ENCODE assay signal across 6 cellular contexts in genomic region chr19:54188224-54188871, GRCh38. TPM values are rescaled to one million over a fixed set of nuclear protein-coding genes. Genes with fewer than 3 reads are reported as not detected.
DNase-seq lines count a peak whose midpoint lies in the region; ATAC-seq and TF ChIP-seq lines count a peak whose summit lies in the region.

No MANE protein-coding gene starts in this region.

- no peaks in the 10 kb centered on the region for H4K20me1 ChIP-seq in SK-N-SH (ENCODE audit: insufficient read depth)

- peak overlapping the region; percentile 92 for H3K9ac ChIP-seq in SK-N-SH

- 6% methylated on average over 7 of the region's 12 CpGs for WGBS in SK-N-SH (ENCODE audit: low lambda C conversion rate)

- H3K27me3 ChIP-seq in SK-N-SH (ENCODE audit: insufficient read depth) (no peaks in the 10 kb centered on the region), gastrocnemius medialis (no peaks in the 10 kb centered on the region)
- H3K27me3 ChIP-seq in effector memory CD4-positive, alpha-beta T cell (replicated peaks; ENCODE audit: control insufficient read depth, insufficient read depth, low read length, poor library complexity, severe bottlenecking), result no peaks in the 10 kb centered on the region

- H3K4me1 ChIP-seq in SK-N-SH (ENCODE audit: control insufficient read depth in 1 of 2, insufficient read depth in 2 of 2, low read depth in 1 of 2, low read length in 1 of 2), result peaks cover 0 to 15% of the 10 kb centered on the region in 2 experiments; a peak in 1 of 4 replicates
- H3K4me1 ChIP-seq in effector memory CD4-positive, alpha-beta T cell (ENCODE audit: control insufficient read depth, insufficient read depth, low read length, poor library complexity, severe bottlenecking), result peaks cover 22% of the 10 kb centered on the region
- peaks cover 15 to 20% of the 10 kb centered on the region in 2 donors for H3K4me1 ChIP-seq in gastrocnemius medialis

- TF ChIP-seq EP300 in SK-N-SH (IDR thresholded peaks at IDR 0.05; ENCODE audit: borderline replicate concordance in 1 of 2, low read depth in 1 of 2, low read length in 1 of 2), result peak in 1 of 2 experiments; percentile 57; a peak in 1 of 4 replicates

- peak overlapping the region; percentile 94 to 97 for H3K27ac ChIP-seq in SK-N-SH (ENCODE audit: low read depth in 2 of 2, low read length in 1 of 2)
- peak overlapping the region; percentile 96 for H3K27ac ChIP-seq in effector memory CD4-positive, alpha-beta T cell (ENCODE audit: insufficient read depth, low read length, poor library complexity, severe bottlenecking)
- peak overlapping the region; percentile 92 to 98 (median 95) for H3K27ac ChIP-seq in gastrocnemius medialis

- H3K79me2 ChIP-seq in SK-N-SH (ENCODE audit: insufficient read depth), result peaks cover 69% of the 10 kb centered on the region

- H3K9me3 ChIP-seq in SK-N-SH (no peaks in the 10 kb centered on the region), gastrocnemius medialis (no peaks in the 10 kb centered on the region)
- no peaks in the 10 kb centered on the region for H3K9me3 ChIP-seq in effector memory CD4-positive, alpha-beta T cell (ENCODE audit: control insufficient read depth, low read length)

- no peak for TF ChIP-seq POLR2A in gastrocnemius medialis (IDR thresholded peaks at IDR 0.05)

- H3K36me3 ChIP-seq in SK-N-SH (replicated peaks in 1 of 2; ENCODE audit: control insufficient read depth in 1 of 2, insufficient read depth in 2 of 2, low read length in 1 of 2) (peaks cover 17 to 21% of the 10 kb centered on the region in 2 experiments), gastrocnemius medialis (peaks cover 0 to 10% of the 10 kb centered on the region in 2 donors)
- H3K36me3 ChIP-seq in effector memory CD4-positive, alpha-beta T cell (ENCODE audit: control insufficient read depth, insufficient read depth, low read length), result peaks cover 5% of the 10 kb centered on the region

- TF ChIP-seq CTCF in SK-N-SH (IDR thresholded peaks at IDR 0.05), result no peak
- TF ChIP-seq CTCF in gastrocnemius medialis (IDR thresholded peaks at IDR 0.05 in 4 of 5, conservative IDR thresholded peaks at IDR 0.05 in 1 of 5), result no peak

- no peak overlapping the region for H2AFZ ChIP-seq in SK-N-SH (ENCODE audit: low read depth)

- POLR2A ChIA-PET in SK-N-SH (lab: Yijun Ruan, JAX), result interaction anchor here (0.6 to 4.1 kb wide), 3 partner anchors 12 to 19 kb away, joined by 3 to 50 read pairs (median 4); partner anchors contain the start of gene RPS9

- no peaks in the 10 kb centered on the region for H3K9me2 ChIP-seq in SK-N-SH

- ATAC-seq in gastrocnemius medialis (no peak), HG03039 (IDR thresholded peaks at IDR 0.05; ENCODE audit: unreplicated experiment) (no peak)

- peak overlapping the region; percentile 90 for H3K4me2 ChIP-seq in SK-N-SH

- CTCF ChIA-PET in SK-N-SH (lab: Yijun Ruan, JAX), result interaction anchor here (0.9 to 1.7 kb wide), 6 partner anchors 9 to 78 kb away, joined by 4 to 7 read pairs (median 5); no protein-coding TSS in a partner anchor

- DNase-seq in Caki2 (ENCODE audit: low read depth), result peak; percentile 51
- DNase-seq in SK-N-SH, result no peak
- peak; percentile 54 to 61 (median 59) for DNase-seq in effector memory CD4-positive, alpha-beta T cell
- no peak for DNase-seq in gastrocnemius medialis
- no peak for DNase-seq in NCI-H1436 (lab: John Stamatoyannopoulos, UW)

- peaks cover 7% of the 10 kb centered on the region for H3F3A ChIP-seq in SK-N-SH (replicated peaks; ENCODE audit: insufficient read depth)

- intact Hi-C loops in gastrocnemius medialis (cut with DNase I; ENCODE audit: low total_unique reads), result no loop called here

- H3K4me3 ChIP-seq in SK-N-SH (ENCODE audit: low read depth in 2 of 2, low read length in 1 of 2), result peak overlapping the region; percentile 84 to 100
- peak overlapping the region; percentile 69 for H3K4me3 ChIP-seq in effector memory CD4-positive, alpha-beta T cell (ENCODE audit: insufficient read depth, low read depth, low read length, poor library complexity, severe bottlenecking)
- peak overlapping the region; percentile 72 to 95 (median 89) for H3K4me3 ChIP-seq in gastrocnemius medialis

- no peak for TF ChIP-seq RAD21 in SK-N-SH (IDR thresholded peaks at IDR 0.05; ENCODE audit: low read length)

- in situ Hi-C loops in Caki2 (cut with HindIII; ENCODE audit: low pct_unique_long_range_greater_than_20kb, low sequenced_read_pairs) (no loop called here), gastrocnemius medialis (cut with MboI; ENCODE audit: low sequenced_read_pairs in 4 of 4) (no loop called here)

TF ChIP-seq in SK-N-SH, 30 proteins besides CTCF, POLR2A, EP300 and RAD21 (continues in another document):
- TF ChIP-seq, protein P1, sequence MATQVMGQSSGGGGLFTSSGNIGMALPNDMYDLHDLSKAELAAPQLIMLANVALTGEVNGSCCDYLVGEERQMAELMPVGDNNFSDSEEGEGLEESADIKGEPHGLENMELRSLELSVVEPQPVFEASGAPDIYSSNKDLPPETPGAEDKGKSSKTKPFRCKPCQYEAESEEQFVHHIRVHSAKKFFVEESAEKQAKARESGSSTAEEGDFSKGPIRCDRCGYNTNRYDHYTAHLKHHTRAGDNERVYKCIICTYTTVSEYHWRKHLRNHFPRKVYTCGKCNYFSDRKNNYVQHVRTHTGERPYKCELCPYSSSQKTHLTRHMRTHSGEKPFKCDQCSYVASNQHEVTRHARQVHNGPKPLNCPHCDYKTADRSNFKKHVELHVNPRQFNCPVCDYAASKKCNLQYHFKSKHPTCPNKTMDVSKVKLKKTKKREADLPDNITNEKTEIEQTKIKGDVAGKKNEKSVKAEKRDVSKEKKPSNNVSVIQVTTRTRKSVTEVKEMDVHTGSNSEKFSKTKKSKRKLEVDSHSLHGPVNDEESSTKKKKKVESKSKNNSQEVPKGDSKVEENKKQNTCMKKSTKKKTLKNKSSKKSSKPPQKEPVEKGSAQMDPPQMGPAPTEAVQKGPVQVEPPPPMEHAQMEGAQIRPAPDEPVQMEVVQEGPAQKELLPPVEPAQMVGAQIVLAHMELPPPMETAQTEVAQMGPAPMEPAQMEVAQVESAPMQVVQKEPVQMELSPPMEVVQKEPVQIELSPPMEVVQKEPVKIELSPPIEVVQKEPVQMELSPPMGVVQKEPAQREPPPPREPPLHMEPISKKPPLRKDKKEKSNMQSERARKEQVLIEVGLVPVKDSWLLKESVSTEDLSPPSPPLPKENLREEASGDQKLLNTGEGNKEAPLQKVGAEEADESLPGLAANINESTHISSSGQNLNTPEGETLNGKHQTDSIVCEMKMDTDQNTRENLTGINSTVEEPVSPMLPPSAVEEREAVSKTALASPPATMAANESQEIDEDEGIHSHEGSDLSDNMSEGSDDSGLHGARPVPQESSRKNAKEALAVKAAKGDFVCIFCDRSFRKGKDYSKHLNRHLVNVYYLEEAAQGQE (IDR thresholded peaks at IDR 0.05; ENCODE audit: low read depth, low read length), result no peak
- no peak for TF ChIP-seq ELF1 (IDR thresholded peaks at IDR 0.05)
- TF ChIP-seq FOSL2 (IDR thresholded peaks at IDR 0.05; ENCODE audit: borderline replicate concordance, low read depth), result peak; percentile 83
- no peak for TF ChIP-seq ZBTB33 (IDR thresholded peaks at IDR 0.05; ENCODE audit: borderline replicate concordance, low read depth)
- no peak for TF ChIP-seq SMC3 (IDR thresholded peaks at IDR 0.05; ENCODE audit: low read depth, low read length)
- no peak for TF ChIP-seq MXI1 (IDR thresholded peaks at IDR 0.05; ENCODE audit: low read depth, low read length)
- TF ChIP-seq TAF1 (IDR thresholded peaks at IDR 0.05; ENCODE audit: borderline replicate concordance, low read depth, low read length), result peak; percentile 60

RNA-seq across cellular contexts. Expression of gene MBOAT7, which starts 1.0 kb away (rescaled TPM):
- 40.1 and 108 TPM in 2 replicates for total RNA-seq in Caki2 (2014; rRNA removed; shearing (Covaris generic); ENCODE audit: low replicate concordance)
- polyA plus RNA-seq in SK-N-SH (2012; rRNA removed), result 65.4 and 80.8 TPM in 2 replicates
- polyA plus RNA-seq in SK-N-SH (2012; cell fraction: cytosol; rRNA removed), result 36.0 and 53.3 TPM in 2 replicates
- polyA plus RNA-seq in SK-N-SH (2012; cell fraction: nucleus; rRNA removed), result 142 and 172 TPM in 2 replicates
- 10 to 100 TPM; 11.6 to 36.4 (median 19.3) TPM for total RNA-seq in gastrocnemius medialis

RNA-seq across cellular contexts. Expression of gene TSEN34, which starts 2.8 kb away (rescaled TPM):
- total RNA-seq in Caki2 (2014; rRNA removed; shearing (Covaris generic); ENCODE audit: low replicate concordance), result 214 and 219 TPM in 2 replicates
- polyA plus RNA-seq in SK-N-SH (2012; rRNA removed), result 82.1 and 84.1 TPM in 2 replicates
- polyA plus RNA-seq in SK-N-SH (2012; cell fraction: cytosol; rRNA removed), result 45.3 and 70.5 TPM in 2 replicates
- polyA plus RNA-seq in SK-N-SH (2012; cell fraction: nucleus; rRNA removed), result 54.9 and 66.9 TPM in 2 replicates
- total RNA-seq in gastrocnemius medialis, result 10 to 100 TPM; 40.9 to 48.9 (median 43.9) TPM

RNA-seq across cellular contexts. Expression of gene RPS9, which starts 12.3 kb away (rescaled TPM):
- total RNA-seq in Caki2 (2014; rRNA removed; shearing (Covaris generic); ENCODE audit: low replicate concordance), result 2,272 and 2,379 TPM in 2 replicates
- polyA plus RNA-seq in SK-N-SH (2012; rRNA removed), result 3,441 and 3,815 TPM in 2 replicates
- 2,410 and 3,106 TPM in 2 replicates for polyA plus RNA-seq in SK-N-SH (2012; cell fraction: cytosol; rRNA removed)
- polyA plus RNA-seq in SK-N-SH (2012; cell fraction: nucleus; rRNA removed), result 1,220 and 1,672 TPM in 2 replicates
- total RNA-seq in gastrocnemius medialis, result 1,000 to 10,000 TPM; 1,002 to 1,381 (median 1,253) TPM

RNA-seq across cellular contexts. Expression of gene TMC4, which starts 15.4 kb away (rescaled TPM):
- not detected in 2 replicates for total RNA-seq in Caki2 (2014; rRNA removed; shearing (Covaris generic); ENCODE audit: low replicate concordance)
- 2.7 and 2.8 TPM in 2 replicates for polyA plus RNA-seq in SK-N-SH (2012; rRNA removed)
- polyA plus RNA-seq in SK-N-SH (2012; cell fraction: cytosol; rRNA removed), result 0.66 and 1.2 TPM in 2 replicates
- polyA plus RNA-seq in SK-N-SH (2012; cell fraction: nucleus; rRNA removed), result 11.2 and 15.7 TPM in 2 replicates
- total RNA-seq in gastrocnemius medialis, result 1 to 10 TPM in 1 of 4 donors, under 1 TPM in 1, not detected in 2; 0.87 to 1.6 TPM

RNA-seq across cellular contexts. Expression of gene LENG1, which starts 28.8 kb away (rescaled TPM):
- total RNA-seq in Caki2 (2014; rRNA removed; shearing (Covaris generic); ENCODE audit: low replicate concordance), result 9.3 and 16.9 TPM in 2 replicates
- 7.7 and 11.4 TPM in 2 replicates for polyA plus RNA-seq in SK-N-SH (2012; rRNA removed)
- 8.3 and 8.4 TPM in 2 replicates for polyA plus RNA-seq in SK-N-SH (2012; cell fraction: cytosol; rRNA removed)
- polyA plus RNA-seq in SK-N-SH (2012; cell fraction: nucleus; rRNA removed), result 7.5 and 10.1 TPM in 2 replicates
- 10 to 100 TPM in 3 of 4 donors, 1 to 10 TPM in 1; 6.5 to 14.2 (median 11.9) TPM for total RNA-seq in gastrocnemius medialis

Comparison
In these comparisons a context has a peak if more than half of its experiments do, and no peak if none do; other contexts are left out.
1. DNase-seq: peak in Caki2 (single experiment) and effector memory CD4-positive, alpha-beta T cell (3 of 3); none in SK-N-SH (single experiment), gastrocnemius medialis (0 of 2) and NCI-H1436 (single experiment).
2. Peak in every context shown above with its lines, with median percentiles within 50 percentile points of each other: H3K27ac ChIP-seq and H3K4me3 ChIP-seq.